ENCODE assay signal across 39 cellular contexts in genomic region chr16:7736138-7736537, GRCh38.
"Had no signal": no experiment of that assay in that cellular context is flagged by ENCODE, and none has a peak within 500 bp of the region (broad histone marks: within the 10 kb centered on the region; RNA-seq: fewer than 3 reads in every experiment).

No MANE protein-coding gene starts in this region.

- ATAC-seq: activated naive CD4-positive, alpha-beta T cell treated with anti-CD3 and anti-CD28 coated beads, Interleukin-2, amount 50 U/mL, for 72 hours; activated naive CD8-positive, alpha-beta T cell treated with anti-CD3 and anti-CD28 coated beads, Interleukin-2, amount 50 U/mL, for 24 hours; activated T-cell treated with anti-CD3 and anti-CD28 coated beads, Interleukin-2, amount 50 U/mL, for 4 hours; activated T-cell treated with anti-CD3 and anti-CD28 coated beads, Interleukin-2, amount 50 U/mL, for 72 hours; activated T-helper 17 cell treated with anti-CD3 and anti-CD28 coated beads, Interleukin-2, amount 50 U/mL, for 72 hours; body of pancreas had no signal

- H3K36me3 ChIP-seq: adrenal gland, ascending aorta, brain microvascular endothelial cell, breast epithelium, cardiac muscle cell had no signal

- H3K27ac Mint-ChIP-seq: activated naive CD4-positive, alpha-beta T cell treated with anti-CD3 and anti-CD28 coated beads for 36 hours; activated naive CD4-positive, alpha-beta T cell treated with anti-CD3 and anti-CD28 coated beads, Interleukin-2, amount 10 ng/mL, durations not matched to agents 7 days and 5 days; activated naive CD4-positive, alpha-beta T cell treated with anti-CD3 and anti-CD28 coated beads, Interleukin-2, amount 50 U/mL, for 24 hours; activated naive CD4-positive, alpha-beta T cell treated with anti-CD3 and anti-CD28 coated beads, Interleukin-2, amount 50 U/mL, for 72 hours; activated naive CD8-positive, alpha-beta T cell; activated naive CD8-positive, alpha-beta T cell treated with anti-CD3 and anti-CD28 coated beads, Interleukin-2, amount 10 ng/mL, durations not matched to agents 7 days and 5 days; activated naive CD8-positive, alpha-beta T cell treated with anti-CD3 and anti-CD28 coated beads, Interleukin-2, amount 50 U/mL, for 24 hours; activated T-cell treated with anti-CD3 and anti-CD28 coated beads, Interleukin-2, amount 50 U/mL, for 24 hours; activated T-cell treated with anti-CD3 and anti-CD28 coated beads, Interleukin-2, amount 50 U/mL, for 72 hours; activated T-helper 1 cell treated with anti-CD3 and anti-CD28 coated beads, Interleukin-12 subunit alpha, Interleukin-12 subunit beta, Interleukin-2, Interleukin-4 antibody, amounts not matched to agents 30 ng/mL and 10 ng/mL and 1 ng/mL, durations not matched to agents 14 hours and 24 hours and 36 hours; activated T-helper 17 cell treated with anti-CD3 and anti-CD28 coated beads, Interleukin-2, amount 50 U/mL, for 72 hours; activated T-helper 2 cell treated with anti-CD3 and anti-CD28 coated beads, Interferon-gamma antibody, Interleukin-2, Interleukin-4, amounts not matched to agents 10 μg/mL and 5 μg/mL and 100 μg/mL, durations not matched to agents 14 hours and 24 hours and 36 hours; brain had no signal

- H3K36me3 Mint-ChIP-seq: activated naive CD4-positive, alpha-beta T cell treated with anti-CD3 and anti-CD28 coated beads, Interleukin-2, amount 10 ng/mL, durations not matched to agents 7 days and 5 days; activated naive CD4-positive, alpha-beta T cell treated with anti-CD3 and anti-CD28 coated beads, Interleukin-2, amount 50 U/mL, for 24 hours; activated naive CD8-positive, alpha-beta T cell; activated naive CD8-positive, alpha-beta T cell treated with anti-CD3 and anti-CD28 coated beads, Interleukin-2, amount 10 ng/mL, durations not matched to agents 7 days and 5 days; brain had no signal

- H3K27me3 Mint-ChIP-seq: activated naive CD4-positive, alpha-beta T cell treated with anti-CD3 and anti-CD28 coated beads, Interleukin-2, amount 10 ng/mL, durations not matched to agents 7 days and 5 days; activated naive CD4-positive, alpha-beta T cell treated with anti-CD3 and anti-CD28 coated beads, Interleukin-2, amount 50 U/mL, for 24 hours; activated naive CD8-positive, alpha-beta T cell; activated naive CD8-positive, alpha-beta T cell treated with anti-CD3 and anti-CD28 coated beads, Interleukin-2, amount 10 ng/mL, durations not matched to agents 7 days and 5 days; activated naive CD8-positive, alpha-beta T cell treated with anti-CD3 and anti-CD28 coated beads, Interleukin-2, amount 50 U/mL, for 24 hours; activated T-cell treated with anti-CD3 and anti-CD28 coated beads, Interleukin-2, amount 50 U/mL, for 24 hours; activated T-helper 17 cell treated with anti-CD3 and anti-CD28 coated beads, Interleukin-2, amount 50 U/mL, for 72 hours; brain; central memory CD8-positive, alpha-beta T cell had no signal

- H3K27ac ChIP-seq: adrenal gland, ascending aorta, body of pancreas, brain microvascular endothelial cell, breast epithelium, cardiac muscle cell had no signal

- H3K9me3 ChIP-seq: adrenal gland, ascending aorta, body of pancreas had no signal

- H3K4me1 ChIP-seq: adrenal gland, ascending aorta, body of pancreas, breast epithelium had no signal

- H3K4me3 ChIP-seq: adrenal gland, ascending aorta, body of pancreas, breast epithelium, cardiac muscle cell had no signal

- DNase-seq: activated effector memory CD4-positive, alpha-beta T cell treated with anti-CD3 and anti-CD28 coated beads, Interleukin-2, amount 50 U/mL, for 16 hours; activated effector memory CD4-positive, alpha-beta T cell treated with Interleukin-2 at 50 U/mL for 16 hours; activated gamma-delta T cell; activated gamma-delta T cell treated with Interleukin-2 at 50 U/mL for 16 hours; activated naive CD4-positive, alpha-beta T cell; activated naive CD4-positive, alpha-beta T cell treated with anti-CD3 and anti-CD28 coated beads for 36 hours; activated naive CD4-positive, alpha-beta T cell treated with anti-CD3 and anti-CD28 coated beads, Interleukin-2, amount 10 ng/mL, durations not matched to agents 7 days and 5 days; activated naive CD4-positive, alpha-beta T cell treated with anti-CD3 and anti-CD28 coated beads, Interleukin-2, amount 50 U/mL, for 16 hours; activated naive CD4-positive, alpha-beta T cell treated with Interleukin-2 at 50 U/mL for 16 hours; activated naive CD8-positive, alpha-beta T cell treated with anti-CD3 and anti-CD28 coated beads, Interleukin-2, amount 10 ng/mL, durations not matched to agents 7 days and 5 days; activated naive CD8-positive, alpha-beta T cell treated with anti-CD3 and anti-CD28 coated beads, Interleukin-2, amount 50 U/mL, for 24 hours; activated T-cell treated with anti-CD3 and anti-CD28 coated beads, Interleukin-2, amount 50 U/mL, for 1 hour; activated T-cell treated with anti-CD3 and anti-CD28 coated beads, Interleukin-2, amount 50 U/mL, for 24 hours; activated T-cell treated with anti-CD3 and anti-CD28 coated beads, Interleukin-2, amount 50 U/mL, for 4 hours; activated T-cell treated with anti-CD3 and anti-CD28 coated beads, Interleukin-2, amount 50 U/mL, for 48 hours; activated T-cell treated with anti-CD3 and anti-CD28 coated beads, Interleukin-2, amount 50 U/mL, for 72 hours; adrenal gland; amniotic stem cell; amygdala; anterior cingulate cortex; aorta; body of pancreas; brain microvascular endothelial cell; caudate nucleus; central memory CD4-positive, alpha-beta T cell; cerebellar nuclear complex had no signal

- FAIRE-seq: astrocyte, bronchial epithelial cell had no signal

- H3K4me3 Mint-ChIP-seq: activated naive CD4-positive, alpha-beta T cell treated with anti-CD3 and anti-CD28 coated beads for 36 hours; activated naive CD4-positive, alpha-beta T cell treated with anti-CD3 and anti-CD28 coated beads, Interleukin-2, amount 10 ng/mL, durations not matched to agents 7 days and 5 days; activated naive CD4-positive, alpha-beta T cell treated with anti-CD3 and anti-CD28 coated beads, Interleukin-2, amount 50 U/mL, for 24 hours; activated naive CD8-positive, alpha-beta T cell; activated naive CD8-positive, alpha-beta T cell treated with anti-CD3 and anti-CD28 coated beads, Interleukin-2, amount 10 ng/mL, durations not matched to agents 7 days and 5 days; activated naive CD8-positive, alpha-beta T cell treated with anti-CD3 and anti-CD28 coated beads, Interleukin-2, amount 50 U/mL, for 24 hours; activated T-cell treated with anti-CD3 and anti-CD28 coated beads, Interleukin-2, amount 50 U/mL, for 24 hours; activated T-cell treated with anti-CD3 and anti-CD28 coated beads, Interleukin-2, amount 50 U/mL, for 4 hours; activated T-cell treated with anti-CD3 and anti-CD28 coated beads, Interleukin-2, amount 50 U/mL, for 72 hours; activated T-helper 1 cell treated with anti-CD3 and anti-CD28 coated beads, Interleukin-12 subunit alpha, Interleukin-12 subunit beta, Interleukin-2, Interleukin-4 antibody, amounts not matched to agents 30 ng/mL and 10 ng/mL and 1 ng/mL, durations not matched to agents 14 hours and 24 hours and 36 hours; activated T-helper 17 cell treated with anti-CD3 and anti-CD28 coated beads, Interleukin-2, amount 50 U/mL, for 72 hours; brain; central memory CD8-positive, alpha-beta T cell had no signal

- H3K27me3 ChIP-seq: adrenal gland, ascending aorta, body of pancreas, brain microvascular endothelial cell, breast epithelium, cardiac muscle cell had no signal

- H3K4me1 Mint-ChIP-seq: activated naive CD4-positive, alpha-beta T cell treated with anti-CD3 and anti-CD28 coated beads, Interleukin-2, amount 10 ng/mL, durations not matched to agents 7 days and 5 days; activated naive CD4-positive, alpha-beta T cell treated with anti-CD3 and anti-CD28 coated beads, Interleukin-2, amount 50 U/mL, for 24 hours; activated naive CD8-positive, alpha-beta T cell treated with anti-CD3 and anti-CD28 coated beads, Interleukin-2, amount 10 ng/mL, durations not matched to agents 7 days and 5 days; activated naive CD8-positive, alpha-beta T cell treated with anti-CD3 and anti-CD28 coated beads, Interleukin-2, amount 50 U/mL, for 24 hours; activated T-helper 17 cell treated with anti-CD3 and anti-CD28 coated beads, Interleukin-2, amount 50 U/mL, for 72 hours; brain; central memory CD8-positive, alpha-beta T cell had no signal
